Comparison of ENCODE assay signal across 9 cellular contexts in the genomic region with DNA sequence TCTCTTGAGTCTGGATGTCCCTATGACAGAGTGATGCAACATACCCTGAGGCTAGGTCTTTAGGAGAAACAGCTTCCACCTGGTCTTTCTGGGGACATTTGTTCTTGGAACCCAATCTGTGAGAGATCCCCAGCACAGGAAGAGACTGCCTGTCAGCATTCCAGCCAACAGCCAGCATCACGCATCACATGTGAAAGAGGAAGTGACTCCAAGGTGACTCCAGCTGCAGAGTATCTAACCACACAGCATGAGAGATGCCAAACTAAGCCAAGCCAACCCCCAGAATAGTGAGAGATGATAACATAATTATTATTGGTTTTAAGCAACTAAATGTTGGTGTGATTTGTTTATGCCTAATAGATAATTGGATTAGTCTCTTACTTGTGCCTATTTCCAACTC. TPM values are rescaled to one million over a fixed set of nuclear protein-coding genes. Genes with fewer than 3 reads are reported as not detected.
A peak's percentile ranks its signal among the peaks of the same experiment; 100 is the strongest.
DNase-seq lines count a peak whose midpoint lies in the region; ATAC-seq, FAIRE-seq and TF ChIP-seq lines count a peak whose summit lies in the region.
"Had no signal": no experiment of that assay in that cellular context is flagged by ENCODE, and none has a peak within 500 bp of the region (broad histone marks: within the 10 kb centered on the region; RNA-seq: fewer than 3 reads in every experiment).

No MANE protein-coding gene starts in this region.

- H3K4me1 ChIP-seq in OCI-LY7 (ENCODE audit: insufficient read depth, low read length, poor library complexity, severe bottlenecking) (no peaks in the 10 kb centered on the region), keratinocyte (ENCODE audit: control insufficient read depth, extremely low read depth, insufficient read depth, low read length) (peaks cover 3% of the 10 kb centered on the region), ascending aorta (peaks cover 0 to 3% of the 10 kb centered on the region in 2 donors)

- FAIRE-seq in keratinocyte (lab: Jason Lieb, UNC): peak; percentile 64

- no peaks in the 10 kb centered on the region for H3K9me2 ChIP-seq in OCI-LY7 (ENCODE audit: insufficient read depth, low read length)

- H3K4me3 ChIP-seq in OCI-LY7 (ENCODE audit: low read depth, low read length, poor library complexity, severe bottlenecking): no peak overlapping the region
- H3K4me3 ChIP-seq in keratinocyte (ENCODE audit: control insufficient read depth in 2 of 3, extremely low read depth in 1 of 3, insufficient read depth in 2 of 3, low read depth in 1 of 3, low read length in 3 of 3): no peak overlapping the region
- no peak overlapping the region for H3K4me3 ChIP-seq in ascending aorta

- H3K4me2 ChIP-seq in OCI-LY7 (ENCODE audit: low read length) (no peak overlapping the region), keratinocyte (ENCODE audit: control insufficient read depth, extremely low read depth, insufficient read depth, low read depth, low read length) (no peak overlapping the region)

- no peaks in the 10 kb centered on the region for H3K36me3 Mint-ChIP-seq in immature natural killer cell
- H3K36me3 Mint-ChIP-seq in naive thymus-derived CD8-positive, alpha-beta T cell: no peaks in the 10 kb centered on the region

- no TSS peak for BruUV-seq in OCI-LY7 (replicated peaks; lab: Mats Ljungman, UMichigan)

- dilution Hi-C loops in keratinocyte (cut with MboI; ENCODE audit: extremely low pct_ligation_motif_present, low sequenced_read_pairs): no loop called here

- POLR2A ChIA-PET in OCI-LY7 (lab: Charles Lee): no interaction called here
- POLR2A ChIA-PET in naive thymus-derived CD8-positive, alpha-beta T cell (lab: Charles Lee): interaction anchor here (1.6 kb wide), 1 partner anchor 145 kb away, joined by 7 read pairs; a partner anchor contains a TSS

- H3K27me3 ChIP-seq in keratinocyte (ENCODE audit: control insufficient read depth, extremely low read depth, insufficient read depth, low read length) (no peaks in the 10 kb centered on the region), ascending aorta (no peaks in the 10 kb centered on the region)

- H3K9me3 ChIP-seq in OCI-LY7 (ENCODE audit: low read length) (no peaks in the 10 kb centered on the region), keratinocyte (ENCODE audit: control insufficient read depth, low read depth, low read length) (no peaks in the 10 kb centered on the region), ascending aorta (no peaks in the 10 kb centered on the region)

- no peaks in the 10 kb centered on the region for H3K79me2 ChIP-seq in OCI-LY7 (ENCODE audit: insufficient read depth, low read depth, low read length)
- H3K79me2 ChIP-seq in keratinocyte (ENCODE audit: control insufficient read depth, insufficient read depth, low read length): no peaks in the 10 kb centered on the region

- H2AFZ ChIP-seq in OCI-LY7 (ENCODE audit: low read length): no peak overlapping the region
- H2AFZ ChIP-seq in keratinocyte (ENCODE audit: control insufficient read depth, low read length): peak overlapping the region; percentile 21

- H3K9ac ChIP-seq in keratinocyte (ENCODE audit: control insufficient read depth, extremely low read depth, insufficient read depth, low read length): no peak overlapping the region

- intact Hi-C loops in OCI-LY7 (cut with micrococcal nuclease; ENCODE audit: unreplicated experiment) (loop anchor here (5.0 kb wide), 2 partner anchors 141 to 201 kb away; no protein-coding TSS in a partner anchor), ascending aorta (cut with DNase I) (loop anchor here (5.0 kb wide), 1 partner anchor 59 kb away; a partner anchor contains a TSS)

- H3K9me1 ChIP-seq in keratinocyte (ENCODE audit: control insufficient read depth, extremely low read depth, insufficient read depth, low read length): no peaks in the 10 kb centered on the region

- H3K9me3 Mint-ChIP-seq in immature natural killer cell: no peaks in the 10 kb centered on the region
- no peaks in the 10 kb centered on the region for H3K9me3 Mint-ChIP-seq in naive thymus-derived CD8-positive, alpha-beta T cell

- no peaks in the 10 kb centered on the region for H4K20me1 ChIP-seq in OCI-LY7 (ENCODE audit: insufficient read depth, low read length)
- H4K20me1 ChIP-seq in keratinocyte (ENCODE audit: control insufficient read depth, extremely low read depth, insufficient read depth, low read length): no peaks in the 10 kb centered on the region

- H3K36me3 ChIP-seq in OCI-LY7 (ENCODE audit: insufficient read depth, low read length): no peaks in the 10 kb centered on the region
- H3K36me3 ChIP-seq in keratinocyte (ENCODE audit: control insufficient read depth in 2 of 2, extremely low read depth in 1 of 2, insufficient read depth in 2 of 2, low read length in 2 of 2): no peaks in the 10 kb centered on the region
- H3K36me3 ChIP-seq in ascending aorta: no peaks in the 10 kb centered on the region

- TF ChIP-seq CTCF in OCI-LY7 (conservative IDR thresholded peaks at IDR 0.05; ENCODE audit: low read length) (no peak), keratinocyte (optimal IDR thresholded peaks at IDR 0.05 in 1 of 3, IDR thresholded peaks at IDR 0.05 in 1 of 3, conservative IDR thresholded peaks at IDR 0.05 in 1 of 3; ENCODE audit: extremely low read depth in 1 of 3, insufficient read depth in 2 of 3, low read length in 3 of 3) (no peak), ascending aorta (IDR thresholded peaks at IDR 0.05) (no peak)

- H3K27ac ChIP-seq in OCI-LY7 (ENCODE audit: low read depth, low read length, poor library complexity, severe bottlenecking) (no peak overlapping the region), keratinocyte (ENCODE audit: control insufficient read depth, insufficient read depth, low read length) (no peak overlapping the region), ascending aorta (no peak overlapping the region)

- H3K27ac Mint-ChIP-seq in immature natural killer cell: no peak overlapping the region
- H3K27ac Mint-ChIP-seq in naive thymus-derived CD8-positive, alpha-beta T cell: no peak overlapping the region

- peaks cover 0 to 1% (median 0%) of the 10 kb centered on the region in 3 donors for H3K27me3 Mint-ChIP-seq in immature natural killer cell (ENCODE audit: low read depth in 3 of 3)
- peaks cover 0 to 3% (median 0%) of the 10 kb centered on the region in 5 donors for H3K27me3 Mint-ChIP-seq in naive thymus-derived CD8-positive, alpha-beta T cell

- H3K4me1 Mint-ChIP-seq in immature natural killer cell: peaks cover under 1% of the 10 kb centered on the region in 2 donors
- peaks cover under 1 to 4% (median 3%) of the 10 kb centered on the region in 4 donors for H3K4me1 Mint-ChIP-seq in naive thymus-derived CD8-positive, alpha-beta T cell

- peak; percentile 7 for DNase-seq in OCI-LY7 (ENCODE audit: low spot score)
- DNase-seq in keratinocyte (ENCODE audit: low read depth, low spot score): peak; percentile 28
- no peak for DNase-seq in ascending aorta (ENCODE audit: low spot score in 2 of 2)
- DNase-seq in immature natural killer cell: no peak
- DNase-seq in activated naive CD4-positive, alpha-beta T cell (lab: John Stamatoyannopoulos, UW): no peak
- no peak for DNase-seq in naive thymus-derived CD8-positive, alpha-beta T cell
- DNase-seq: NCI-H1417 treated with DMSO at 0.1 percent for 48 hours had no signal

- ATAC-seq in GM18502 (IDR thresholded peaks at IDR 0.05; ENCODE audit: poor library complexity, unreplicated experiment) (peak; percentile 82), HG02588 (IDR thresholded peaks at IDR 0.05; ENCODE audit: unreplicated experiment) (peak; percentile 62)
- no peak for ATAC-seq in naive thymus-derived CD8-positive, alpha-beta T cell

- H3K4me3 Mint-ChIP-seq in immature natural killer cell: no peak overlapping the region
- no peak overlapping the region for H3K4me3 Mint-ChIP-seq in naive thymus-derived CD8-positive, alpha-beta T cell

- CTCF ChIA-PET in OCI-LY7 (lab: Charles Lee; ENCODE audit: unreplicated experiment): no interaction called here

RNA-seq across cellular contexts. Expression of a gene that starts 35.7 kb away (rescaled TPM):
- not detected in 2 replicates for total RNA-seq in OCI-LY7 (2014; rRNA removed; shearing (Covaris generic))
- total RNA-seq in OCI-LY7 (2022) (not detected in 2 replicates), ascending aorta (not detected)
- polyA plus RNA-seq in keratinocyte (not detected in 3 replicates), immature natural killer cell (not detected)
- polyA plus RNA-seq in keratinocyte (2011; ENCODE audit: low read depth): not detected
- polyA plus RNA-seq in keratinocyte (2011; cell fraction: cytosol; rRNA removed): not detected in 2 replicates
- not detected in 2 replicates for polyA plus RNA-seq in keratinocyte (2011; cell fraction: nucleus; rRNA removed)
- not detected in 2 replicates for polyA plus RNA-seq in keratinocyte (2012; ENCODE audit: low replicate concordance)
- polyA minus RNA-seq in keratinocyte: not detected in 3 replicates
- not detected for polyA minus RNA-seq in keratinocyte (2011; cell fraction: cytosol; rRNA and poly(A)+ RNA removed)
- not detected in 2 replicates for polyA minus RNA-seq in keratinocyte (2011; cell fraction: nucleus; rRNA and poly(A)+ RNA removed)
- total RNA-seq in naive thymus-derived CD8-positive, alpha-beta T cell: not detected
- polyA plus RNA-seq in naive thymus-derived CD8-positive, alpha-beta T cell: not detected

RNA-seq across cellular contexts. Expression of a gene that starts 59.6 kb away (rescaled TPM):
- not detected in 2 replicates for total RNA-seq in OCI-LY7 (2014; rRNA removed; shearing (Covaris generic))
- not detected in 2 replicates for total RNA-seq in OCI-LY7 (2022)
- polyA plus RNA-seq in keratinocyte: 42.2 to 49.4 TPM (median 42.6 TPM) in 3 replicates
- 21.2 TPM for polyA plus RNA-seq in keratinocyte (2011; ENCODE audit: low read depth)
- polyA plus RNA-seq in keratinocyte (2011; cell fraction: cytosol; rRNA removed): 31.7 and 38.7 TPM in 2 replicates
- polyA plus RNA-seq in keratinocyte (2011; cell fraction: nucleus; rRNA removed): 13.9 and 20.7 TPM in 2 replicates
- 33.7 and 62.8 TPM in 2 replicates for polyA plus RNA-seq in keratinocyte (2012; ENCODE audit: low replicate concordance)
- 8.3 to 12.6 TPM (median 11.9 TPM) in 3 replicates for polyA minus RNA-seq in keratinocyte
- 24.6 TPM for polyA minus RNA-seq in keratinocyte (2011; cell fraction: cytosol; rRNA and poly(A)+ RNA removed)
- 1.1 and 3.3 TPM in 2 replicates for polyA minus RNA-seq in keratinocyte (2011; cell fraction: nucleus; rRNA and poly(A)+ RNA removed)
- total RNA-seq in ascending aorta: 58.1 TPM
- 10 to 100 TPM; 41.3 to 52.4 (median 43.9) TPM for polyA plus RNA-seq in immature natural killer cell
- total RNA-seq in naive thymus-derived CD8-positive, alpha-beta T cell: 10 to 100 TPM; 42.3 to 43.1 TPM
- 100 to 1,000 TPM in 1 of 3 donors, 10 to 100 TPM in 2; 80.3 to 101 (median 96.8) TPM for polyA plus RNA-seq in naive thymus-derived CD8-positive, alpha-beta T cell

Comparison
In these comparisons a context has a peak if more than half of its experiments do, and no peak if none do; other contexts are left out.
1. ATAC-seq: peak in GM18502 (single experiment) and HG02588 (single experiment); none in naive thymus-derived CD8-positive, alpha-beta T cell (0 of 2).
2. DNase-seq: peak in OCI-LY7 (single experiment) and keratinocyte (single experiment); none in ascending aorta (0 of 2), immature natural killer cell (0 of 3), activated naive CD4-positive, alpha-beta T cell (0 of 4) and naive thymus-derived CD8-positive, alpha-beta T cell (0 of 10).
3. RNA of a gene that starts 59.6 kb away (total RNA-seq): 58.1 TPM in ascending aorta (single experiment) and 42.3 to 43.1 TPM in naive thymus-derived CD8-positive, alpha-beta T cell; not detected in OCI-LY7; every median in the first group is over 10 times any median in the second.